In genomic region chr15:100601158-100601557, GRCh38 we compare ENCODE assay signal across 8 cellular contexts. TPM values are rescaled to one million over a fixed set of nuclear protein-coding genes. Genes with fewer than 3 reads are reported as not detected.
DNase-seq lines count a peak whose midpoint lies in the region; ATAC-seq, FAIRE-seq and TF ChIP-seq lines count a peak whose summit lies in the region.

No MANE protein-coding gene starts in this region.

- TF ChIP-seq CTCF in BJ (IDR thresholded peaks at IDR 0.05; ENCODE audit: insufficient read depth, low read depth, low read length) (no peak), foreskin fibroblast (IDR thresholded peaks at IDR 0.05; ENCODE audit: low read depth, low read length) (no peak)
- no peak for TF ChIP-seq CTCF in activated CD8-positive, alpha-beta T cell treated with anti-CD3 and anti-CD28 coated beads for 36 hours (IDR thresholded peaks at IDR 0.05)

- H3K27ac Mint-ChIP-seq in activated CD8-positive, alpha-beta T cell treated with anti-CD3 and anti-CD28 coated beads for 36 hours = no peak overlapping the region

- no peaks in the 10 kb centered on the region for H3K9me3 Mint-ChIP-seq in activated CD8-positive, alpha-beta T cell treated with anti-CD3 and anti-CD28 coated beads for 36 hours

- CTCF ChIA-PET in BJ (lab: Yijun Ruan, JAX) = interaction anchor here (1.3 kb wide), 1 partner anchor 29 kb away, joined by 3 read pairs; no protein-coding TSS in a partner anchor
- CTCF ChIA-PET in activated CD8-positive, alpha-beta T cell treated with anti-CD3 and anti-CD28 coated beads for 36 hours (lab: Charles Lee) = interaction anchor here (1.2 to 1.7 kb wide), 2 partner anchors 11 to 252 kb away, joined by 3 to 12 read pairs; no protein-coding TSS in a partner anchor

- H3K36me3 Mint-ChIP-seq in activated CD8-positive, alpha-beta T cell treated with anti-CD3 and anti-CD28 coated beads for 36 hours (ENCODE audit: low read depth) = peaks cover 36% of the 10 kb centered on the region

- no peak overlapping the region for H3K4me3 Mint-ChIP-seq in activated CD8-positive, alpha-beta T cell treated with anti-CD3 and anti-CD28 coated beads for 36 hours

- intact Hi-C loops in activated CD8-positive, alpha-beta T cell treated with anti-CD3 and anti-CD28 coated beads for 36 hours (cut with micrococcal nuclease) = no loop called here

- FAIRE-seq in small intestine (lab: Jason Lieb, UNC) = no peak

- POLR2A ChIA-PET in BJ (lab: Charles Lee) = no interaction called here
- POLR2A ChIA-PET in activated CD8-positive, alpha-beta T cell treated with anti-CD3 and anti-CD28 coated beads for 36 hours (lab: Charles Lee) = interaction anchor here (2.8 kb wide), 1 partner anchor 10 kb away, joined by 13 read pairs; no protein-coding TSS in a partner anchor

- peak overlapping the region in 1 of 2 donors; percentile 89 for H3K27ac ChIP-seq in small intestine (ENCODE audit: low read depth in 1 of 2, low read length in 1 of 2)

- ATAC-seq in activated CD8-positive, alpha-beta T cell treated with anti-CD3 and anti-CD28 coated beads for 36 hours = no peak
- no peak for ATAC-seq in GM19452 (IDR thresholded peaks at IDR 0.05; ENCODE audit: unreplicated experiment)

- H3K4me1 ChIP-seq in small intestine (ENCODE audit: control insufficient read depth in 2 of 2, insufficient read depth in 1 of 2, low read depth in 1 of 2, low read length in 1 of 2) = peaks cover 2 to 6% of the 10 kb centered on the region in 2 donors

- 0 to 1% (median 0%) methylated on average over 10 of the region's 10 CpGs for WGBS in small intestine, 3 donors

- H3K36me3 ChIP-seq in BJ (ENCODE audit: control insufficient read depth, insufficient read depth, low read length) = peaks cover 2% of the 10 kb centered on the region; the same call in 1 of the 2 replicates
- no peaks in the 10 kb centered on the region for H3K36me3 ChIP-seq in small intestine (ENCODE audit: control insufficient read depth in 2 of 2, insufficient read depth in 2 of 2, low read length in 2 of 2)

- DNase-seq in BJ (ENCODE audit: low read depth) (no peak), foreskin fibroblast (peak in 1 of 2 donors; percentile 44), small intestine (peak; percentile 3), NCI-H510A treated with DMSO at 0.1 percent for 48 hours (lab: John Stamatoyannopoulos, UW) (no peak), NCI-H446 (lab: John Stamatoyannopoulos, UW) (no peak)
- peak; percentile 40 for DNase-seq in Jurkat, Clone E6-1 (ENCODE audit: low read depth, low spot score)
- peak; percentile 75 for DNase-seq in activated CD8-positive, alpha-beta T cell treated with anti-CD3 and anti-CD28 coated beads for 36 hours

- H3K9me3 ChIP-seq in small intestine (ENCODE audit: control insufficient read depth, low read depth) = no peaks in the 10 kb centered on the region

- H3K4me1 Mint-ChIP-seq in activated CD8-positive, alpha-beta T cell treated with anti-CD3 and anti-CD28 coated beads for 36 hours (ENCODE audit: low read depth) = peaks cover 60% of the 10 kb centered on the region

- H3K4me3 ChIP-seq in BJ (ENCODE audit: low read depth, low read length) (peak overlapping the region; percentile 93), foreskin fibroblast (ENCODE audit: low read depth in 1 of 2, low read length in 2 of 2) (peak overlapping the region; percentile 73 to 78), small intestine (ENCODE audit: low read depth in 1 of 2, low read length in 2 of 2) (peak overlapping the region; percentile 71 to 81)
- H3K4me3 ChIP-seq in Jurkat, Clone E6-1 (ENCODE audit: low read length) = peak overlapping the region; percentile 81

- H3K27me3 Mint-ChIP-seq in activated CD8-positive, alpha-beta T cell treated with anti-CD3 and anti-CD28 coated beads for 36 hours = no peaks in the 10 kb centered on the region

- H3K27me3 ChIP-seq in BJ (ENCODE audit: control insufficient read depth, insufficient read depth, low read length) (no peaks in the 10 kb centered on the region), small intestine (ENCODE audit: control insufficient read depth in 2 of 2, insufficient read depth in 2 of 2, low read length in 2 of 2) (no peaks in the 10 kb centered on the region)

RNA-seq across cellular contexts. Expression of gene LINS1, which starts 0.8 kb away (rescaled TPM):
- polyA plus RNA-seq in BJ (2011; rRNA removed) = 5.9 and 7.6 TPM in 2 replicates
- 6.9 and 9.3 TPM in 2 replicates for polyA minus RNA-seq in BJ (2011; rRNA and poly(A)+ RNA removed)
- polyA plus RNA-seq in Jurkat, Clone E6-1 (2012; ENCODE audit: insufficient read depth, insufficient read length) = 9.1 TPM
- 10 to 100 TPM; 28.7 to 29.4 TPM for total RNA-seq in activated CD8-positive, alpha-beta T cell treated with anti-CD3 and anti-CD28 coated beads for 36 hours
- 1 to 10 TPM; 2.4 to 5.7 (median 5.6) TPM for polyA plus RNA-seq in small intestine

RNA-seq across cellular contexts. Expression of gene ASB7, which starts 1.2 kb away (rescaled TPM):
- polyA plus RNA-seq in BJ (2011; rRNA removed) (11.2 and 12.2 TPM in 2 replicates), small intestine (1 to 10 TPM; 4.2 to 5.3 (median 4.6) TPM)
- 13.7 and 13.8 TPM in 2 replicates for polyA minus RNA-seq in BJ (2011; rRNA and poly(A)+ RNA removed)
- 6.2 TPM for polyA plus RNA-seq in Jurkat, Clone E6-1 (2012; ENCODE audit: insufficient read depth, insufficient read length)
- total RNA-seq in activated CD8-positive, alpha-beta T cell treated with anti-CD3 and anti-CD28 coated beads for 36 hours = 10 to 100 TPM; 15.7 to 18.4 TPM

Comparison
In these comparisons a context has a peak if more than half of its experiments do, and no peak if none do; other contexts are left out.
1. DNase-seq: peak in Jurkat, Clone E6-1 (single experiment), activated CD8-positive, alpha-beta T cell treated with anti-CD3 and anti-CD28 coated beads for 36 hours (single experiment) and small intestine (single experiment); none in BJ (single experiment), NCI-H510A treated with DMSO at 0.1 percent for 48 hours (single experiment) and NCI-H446 (0 of 2).
2. Peak in every context shown above with its lines, with median percentiles within 50 percentile points of each other: H3K4me3 ChIP-seq.